1 cellular context compared by ENCODE assay signal in the genomic region with DNA sequence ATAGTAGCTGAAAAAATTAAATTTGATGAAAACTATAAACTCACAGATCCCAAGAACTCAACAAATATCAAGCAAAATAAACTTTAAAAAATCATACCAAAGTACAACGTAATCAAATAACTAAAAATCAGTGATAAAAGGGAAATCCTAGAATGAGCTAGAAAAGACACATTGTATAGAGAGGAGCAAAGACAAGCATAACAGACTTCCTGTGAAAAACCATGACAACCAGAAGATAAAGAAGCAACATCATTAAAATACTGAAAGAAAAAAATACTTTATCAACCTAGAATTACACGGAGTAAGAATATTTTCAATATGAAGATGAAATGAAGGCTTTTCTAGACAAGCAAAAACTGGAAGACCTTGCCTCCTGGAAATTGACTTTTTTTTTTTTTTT.
TF ChIP-seq lines count a peak whose summit lies in the region.

No MANE protein-coding gene starts in this region.

TF ChIP-seq in GM23338, 12 proteins besides CTCF, POLR2A, EP300 and RAD21 (continued from another document):
- TF ChIP-seq EZH2phosphoT487 (IDR thresholded peaks at IDR 0.05; ENCODE audit: unreplicated experiment): no peak
- TF ChIP-seq JUNB (IDR thresholded peaks at IDR 0.05; ENCODE audit: unreplicated experiment): no peak
- no peak for TF ChIP-seq NANOG (IDR thresholded peaks at IDR 0.05; ENCODE audit: borderline replicate concordance)
- no peak for TF ChIP-seq ZNF114 (CRISPR knock-in tag; IDR thresholded peaks at IDR 0.05)
- no peak for TF ChIP-seq POLR2AphosphoS5 (IDR thresholded peaks at IDR 0.05; ENCODE audit: low read depth)
- no peak for TF ChIP-seq ZNF462 (CRISPR knock-in tag; IDR thresholded peaks at IDR 0.05)
- TF ChIP-seq CREB1 (CRISPR knock-in tag; IDR thresholded peaks at IDR 0.05; ENCODE audit: low read depth): no peak
- TF ChIP-seq STAT1 (IDR thresholded peaks at IDR 0.05; ENCODE audit: unreplicated experiment): no peak
